ENCODE assay signal across 8 cellular contexts in genomic region chr2:101150306-101151140, GRCh38. TPM values are rescaled to one million over a fixed set of nuclear protein-coding genes. Genes with fewer than 3 reads are reported as not detected.
DNase-seq lines count a peak whose midpoint lies in the region; ATAC-seq and TF ChIP-seq lines count a peak whose summit lies in the region.

No MANE protein-coding gene starts in this region.

- H3K27me3 ChIP-seq in HUES64 (ENCODE audit: insufficient read depth, low read length) (peaks cover 42% of the 10 kb centered on the region), neuron (ENCODE audit: insufficient read depth, low read length) (peaks cover 20% of the 10 kb centered on the region)

- no peaks in the 10 kb centered on the region for H3K36me3 Mint-ChIP-seq in activated naive CD4-positive, alpha-beta T cell treated with anti-CD3 and anti-CD28 coated beads for 36 hours (ENCODE audit: low read depth)
- no peaks in the 10 kb centered on the region for H3K36me3 Mint-ChIP-seq in activated CD8-positive, alpha-beta memory T cell treated with anti-CD3 and anti-CD28 coated beads, Interleukin-2, amount 10 ng/mL, durations not matched to agents 7 days and 5 days

- DNase-seq in activated naive CD4-positive, alpha-beta T cell treated with anti-CD3 and anti-CD28 coated beads for 36 hours, result peak; percentile 12
- DNase-seq in activated naive CD4-positive, alpha-beta T cell treated with Interleukin-2 at 50 U/mL for 16 hours, result no peak
- no peak for DNase-seq in activated CD8-positive, alpha-beta memory T cell treated with anti-CD3 and anti-CD28 coated beads, Interleukin-2, amount 10 ng/mL, durations not matched to agents 7 days and 5 days
- peak in 1 of 2 donors; percentile 50 for DNase-seq in foreskin fibroblast
- no peak for DNase-seq in NAMALWA (ENCODE audit: low spot score)
- no peak for DNase-seq in NCI-H1436 (lab: John Stamatoyannopoulos, UW)

- TF ChIP-seq CTCF in foreskin fibroblast (IDR thresholded peaks at IDR 0.05; ENCODE audit: low read depth, low read length), result no peak

- H3K9me3 ChIP-seq in HUES64 (ENCODE audit: insufficient read depth, low read depth, low read length) (no peaks in the 10 kb centered on the region), neuron (ENCODE audit: low read length) (no peaks in the 10 kb centered on the region)

- peak overlapping the region; percentile 58 for H3K9ac ChIP-seq in HUES64 (ENCODE audit: low read depth, low read length)

- peaks cover 21% of the 10 kb centered on the region for H3K27me3 Mint-ChIP-seq in activated naive CD4-positive, alpha-beta T cell treated with anti-CD3 and anti-CD28 coated beads for 36 hours (ENCODE audit: low read depth)
- H3K27me3 Mint-ChIP-seq in activated CD8-positive, alpha-beta memory T cell treated with anti-CD3 and anti-CD28 coated beads, Interleukin-2, amount 10 ng/mL, durations not matched to agents 7 days and 5 days, result peaks cover 80% of the 10 kb centered on the region

- no peak overlapping the region for H3K27ac Mint-ChIP-seq in activated naive CD4-positive, alpha-beta T cell treated with anti-CD3 and anti-CD28 coated beads for 36 hours
- H3K27ac Mint-ChIP-seq in activated CD8-positive, alpha-beta memory T cell treated with anti-CD3 and anti-CD28 coated beads, Interleukin-2, amount 10 ng/mL, durations not matched to agents 7 days and 5 days, result no peak overlapping the region

- H3K4me1 ChIP-seq in HUES64 (ENCODE audit: insufficient read depth, low read length) (peaks cover 52% of the 10 kb centered on the region), neuron (ENCODE audit: insufficient read depth, low read length) (peaks cover 12% of the 10 kb centered on the region)

- no peak overlapping the region for H3K27ac ChIP-seq in HUES64 (ENCODE audit: low read depth, low read length)

- intact Hi-C loops in activated naive CD4-positive, alpha-beta T cell treated with anti-CD3 and anti-CD28 coated beads for 36 hours (cut with micrococcal nuclease), result loop anchor here (1.0 to 2.0 kb wide), 5 partner anchors 23 to 588 kb away; partner anchors contain the start of genes CNOT11, PDCL3 and RPL31

- 4% methylated on average over 76 of the region's 76 CpGs for WGBS in HUES64

- H3K36me3 ChIP-seq in HUES64 (ENCODE audit: insufficient read depth, low read length) (no peaks in the 10 kb centered on the region), neuron (ENCODE audit: insufficient read depth, low read length) (no peaks in the 10 kb centered on the region)

- H3K4me3 Mint-ChIP-seq in activated naive CD4-positive, alpha-beta T cell treated with anti-CD3 and anti-CD28 coated beads for 36 hours, result peak overlapping the region; percentile 67
- peak overlapping the region; percentile 39 for H3K4me3 Mint-ChIP-seq in activated CD8-positive, alpha-beta memory T cell treated with anti-CD3 and anti-CD28 coated beads, Interleukin-2, amount 10 ng/mL, durations not matched to agents 7 days and 5 days

- peaks cover 17% of the 10 kb centered on the region for H3K4me1 Mint-ChIP-seq in activated naive CD4-positive, alpha-beta T cell treated with anti-CD3 and anti-CD28 coated beads for 36 hours (ENCODE audit: low read depth)
- peaks cover 14% of the 10 kb centered on the region for H3K4me1 Mint-ChIP-seq in activated CD8-positive, alpha-beta memory T cell treated with anti-CD3 and anti-CD28 coated beads, Interleukin-2, amount 10 ng/mL, durations not matched to agents 7 days and 5 days

- ATAC-seq in activated CD8-positive, alpha-beta memory T cell treated with anti-CD3 and anti-CD28 coated beads, Interleukin-2, amount 10 ng/mL, durations not matched to agents 7 days and 5 days, result peak; percentile 12

- H3K4me3 ChIP-seq in HUES64 (ENCODE audit: low read length) (peak overlapping the region; percentile 76), foreskin fibroblast (ENCODE audit: low read depth in 1 of 2, low read length in 2 of 2) (peak overlapping the region; percentile 66 to 74), neuron (ENCODE audit: low read length) (peak overlapping the region; percentile 58)

- no peaks in the 10 kb centered on the region for H3K9me3 Mint-ChIP-seq in activated naive CD4-positive, alpha-beta T cell treated with anti-CD3 and anti-CD28 coated beads for 36 hours
- H3K9me3 Mint-ChIP-seq in activated CD8-positive, alpha-beta memory T cell treated with anti-CD3 and anti-CD28 coated beads, Interleukin-2, amount 10 ng/mL, durations not matched to agents 7 days and 5 days (ENCODE audit: low read depth), result no peaks in the 10 kb centered on the region

- peak overlapping the region; percentile 66 for H2AFZ ChIP-seq in neuron (ENCODE audit: low read depth, low read length)

- CTCF ChIA-PET in activated naive CD4-positive, alpha-beta T cell treated with anti-CD3 and anti-CD28 coated beads for 36 hours (lab: Charles Lee), result interaction anchor here (0.5 to 2.7 kb wide), 5 partner anchors 54 to 137 kb away, joined by 4 to 12 read pairs (median 6); no protein-coding TSS in a partner anchor
- CTCF ChIA-PET in activated CD8-positive, alpha-beta memory T cell treated with anti-CD3 and anti-CD28 coated beads, Interleukin-2, amount 10 ng/mL, durations not matched to agents 7 days and 5 days (lab: Charles Lee), result interaction anchor here (0.5 to 3.3 kb wide), 4 partner anchors 55 to 1985 kb away, joined by 3 to 10 read pairs (median 6); no protein-coding TSS in a partner anchor

RNA-seq across cellular contexts. Expression of gene TBC1D8, which starts 0.7 kb away (rescaled TPM):
- total RNA-seq in activated naive CD4-positive, alpha-beta T cell treated with anti-CD3 and anti-CD28 coated beads for 36 hours, result 1 to 10 TPM; 4.0 to 4.5 TPM
- 9.0 TPM for polyA plus RNA-seq in HUES64 (2013, experiment 1 of 2)
- 8.5 TPM for polyA plus RNA-seq in HUES64 (2013, experiment 2 of 2)
- under 1 TPM; 0.12 to 0.45 TPM for total RNA-seq in activated CD8-positive, alpha-beta memory T cell treated with anti-CD3 and anti-CD28 coated beads, Interleukin-2, amount 10 ng/mL, durations not matched to agents 7 days and 5 days
